In the genomic region with DNA sequence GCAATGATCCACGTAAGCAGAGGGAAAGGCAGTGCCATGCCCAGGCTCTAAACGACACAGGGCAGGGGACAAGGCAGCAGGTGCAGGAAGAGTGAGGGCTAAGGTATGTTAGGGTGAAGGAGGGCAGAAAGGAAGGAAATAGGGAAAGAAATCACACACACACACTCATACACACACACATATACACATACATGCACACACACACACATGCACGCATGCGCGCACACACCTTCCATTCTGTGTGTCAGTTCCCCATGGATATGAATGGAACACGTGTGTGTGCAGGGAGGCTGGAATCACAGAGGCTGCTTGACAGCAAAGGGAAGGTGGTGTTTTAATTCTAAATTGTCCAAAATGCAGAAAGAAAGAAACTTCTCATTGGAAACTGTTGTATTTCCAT, we compare ENCODE assay signal across 1 cellular context.
TF ChIP-seq lines count a peak whose summit lies in the region.

No MANE protein-coding gene starts in this region.

TF ChIP-seq in IMR-90, 13 proteins besides CTCF, POLR2A, EP300 and RAD21 (continued from another document):
- TF ChIP-seq RFX5 (IDR thresholded peaks at IDR 0.05; ENCODE audit: low read depth, low read length) (no peak), BHLHE40 (IDR thresholded peaks at IDR 0.05; ENCODE audit: low read depth, low read length) (no peak), MAFK (IDR thresholded peaks at IDR 0.05; ENCODE audit: low read depth, low read length) (no peak), CHD1 (IDR thresholded peaks at IDR 0.05; ENCODE audit: low read depth, low read length) (no peak), FOS (IDR thresholded peaks at IDR 0.05; ENCODE audit: low read depth, low read length) (no peak)
- TF ChIP-seq, protein P1, sequence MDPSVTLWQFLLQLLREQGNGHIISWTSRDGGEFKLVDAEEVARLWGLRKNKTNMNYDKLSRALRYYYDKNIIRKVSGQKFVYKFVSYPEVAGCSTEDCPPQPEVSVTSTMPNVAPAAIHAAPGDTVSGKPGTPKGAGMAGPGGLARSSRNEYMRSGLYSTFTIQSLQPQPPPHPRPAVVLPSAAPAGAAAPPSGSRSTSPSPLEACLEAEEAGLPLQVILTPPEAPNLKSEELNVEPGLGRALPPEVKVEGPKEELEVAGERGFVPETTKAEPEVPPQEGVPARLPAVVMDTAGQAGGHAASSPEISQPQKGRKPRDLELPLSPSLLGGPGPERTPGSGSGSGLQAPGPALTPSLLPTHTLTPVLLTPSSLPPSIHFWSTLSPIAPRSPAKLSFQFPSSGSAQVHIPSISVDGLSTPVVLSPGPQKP (IDR thresholded peaks at IDR 0.05; ENCODE audit: borderline replicate concordance, low read depth, low read length): no peak
